ENCODE assay signal across 23 cellular contexts in the genomic region with DNA sequence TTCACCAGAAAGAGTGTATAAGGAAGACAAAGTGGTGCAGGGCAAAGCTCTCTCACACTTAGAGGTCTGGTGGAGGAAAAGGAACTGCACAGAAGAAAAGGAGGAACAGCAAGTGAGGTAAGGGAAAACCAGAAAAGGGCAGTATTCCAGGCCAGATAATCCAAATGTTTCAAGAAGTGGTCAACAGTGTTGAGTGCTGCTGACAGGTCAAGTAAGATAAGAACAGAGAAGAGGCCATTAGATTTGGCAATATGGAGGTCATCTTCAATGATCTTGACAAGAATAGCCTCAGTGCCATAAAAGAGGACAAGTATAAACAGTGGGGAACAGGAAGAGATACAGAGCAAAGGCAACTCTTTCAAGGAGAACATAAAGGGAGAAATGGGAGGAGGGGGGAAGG. TPM values are rescaled to one million over a fixed set of nuclear protein-coding genes. Genes with fewer than 3 reads are reported as not detected.
A peak's percentile ranks its signal among the peaks of the same experiment; 100 is the strongest.
DNase-seq lines count a peak whose midpoint lies in the region; ATAC-seq, FAIRE-seq and TF ChIP-seq lines count a peak whose summit lies in the region.
"Had no signal": no experiment of that assay in that cellular context is flagged by ENCODE, and none has a peak within 500 bp of the region (broad histone marks: within the 10 kb centered on the region; RNA-seq: fewer than 3 reads in every experiment).

No MANE protein-coding gene starts in this region.

- peak; percentile 77 for FAIRE-seq in K562 (lab: Jason Lieb, UNC)
- FAIRE-seq: A549, G401.6, GM12892, H1 had no signal

- H4K20me1 ChIP-seq in K562 (replicated peaks; ENCODE audit: control insufficient read depth, insufficient read depth, low read length) (no peaks in the 10 kb centered on the region), PC-9 (ENCODE audit: insufficient read depth) (no peaks in the 10 kb centered on the region)

- TF ChIP-seq EP300 in K562 (IDR thresholded peaks at IDR 0.05; ENCODE audit: low read length), result peak; percentile 53; the same call in 1 of the 2 replicates

- no peak for TF ChIP-seq CTCF in K562 (IDR thresholded peaks at IDR 0.05 in 2 of 3, conservative IDR thresholded peaks at IDR 0.05 in 1 of 3; ENCODE audit: insufficient read depth in 2 of 3, low read depth in 1 of 3, low read length in 3 of 3)
- TF ChIP-seq CTCF in PC-9 (conservative IDR thresholded peaks at IDR 0.05), result no peak

- H2AFZ ChIP-seq in K562 (ENCODE audit: low read depth, low read length) (0 out of 2 replicates have a peak overlapping the region, but pooled peaks have one; percentile 7), PC-9 (no peak overlapping the region)

- no peaks in the 10 kb centered on the region for H3K9me2 ChIP-seq in PC-9 (ENCODE audit: insufficient read depth)

- CTCF ChIA-PET in K562 (lab: Yijun Ruan, JAX; ENCODE audit: low intra/inter-chr PET ratio), result no interaction called here
- CTCF ChIA-PET in PC-9 (lab: Charles Lee), result no interaction called here

- H3K4me2 ChIP-seq in K562 (ENCODE audit: insufficient read depth, low read length), result no peak overlapping the region
- H3K4me2 ChIP-seq in PC-9, result no peak overlapping the region
- H3K4me2 ChIP-seq: A549 had no signal

- H3K27ac ChIP-seq in K562 (ENCODE audit: extremely low read depth, low read depth, low read length) (no peak overlapping the region), PC-9 (no peak overlapping the region)
- H3K27ac ChIP-seq: A549; BLaER1 treated with 17β-estradiol and CSF1 and Interleukin-3, amounts not matched to agents 10 nM and 100 nM had no signal

- H3K9me1 ChIP-seq in K562 (ENCODE audit: control insufficient read depth, insufficient read depth, low read length), result peaks cover 4% of the 10 kb centered on the region

- in situ Hi-C loops in K562 (cut with MboI), result no loop called here

- H3K79me2 ChIP-seq in K562 (ENCODE audit: control insufficient read depth, insufficient read depth, low read length), result peaks cover 17% of the 10 kb centered on the region; the same call in 2 of the 3 replicates
- no peaks in the 10 kb centered on the region for H3K79me2 ChIP-seq in PC-9 (ENCODE audit: low read depth)

- H3K27me3 ChIP-seq in K562 (ENCODE audit: control insufficient read depth in 2 of 2, insufficient read depth in 2 of 2, low read length in 2 of 2), result no peaks in the 10 kb centered on the region
- peaks cover 65% of the 10 kb centered on the region for H3K27me3 ChIP-seq in PC-9 (ENCODE audit: insufficient read depth, low read depth)
- H3K27me3 ChIP-seq: BE2C; BLaER1 treated with 17β-estradiol and CSF1 and Interleukin-3, amounts not matched to agents 10 nM and 100 nM had no signal

- peaks cover 7 to 29% of the 10 kb centered on the region in 2 experiments; a peak in 3 of 5 replicates for H3K4me1 ChIP-seq in K562 (replicated peaks in 1 of 2; ENCODE audit: control insufficient read depth in 2 of 2, insufficient read depth in 2 of 2, low read length in 2 of 2)
- no peaks in the 10 kb centered on the region for H3K4me1 ChIP-seq in PC-9 (replicated peaks; ENCODE audit: insufficient read depth)
- H3K4me1 ChIP-seq: A549, BE2C had no signal

- no peaks in the 10 kb centered on the region for H3K9me3 ChIP-seq in K562 (replicated peaks; ENCODE audit: control insufficient read depth, insufficient read depth, low read depth, low read length)
- no peaks in the 10 kb centered on the region for H3K9me3 ChIP-seq in PC-9 (ENCODE audit: insufficient read depth, low read depth)
- H3K9me3 ChIP-seq: A549, BE2C had no signal

- ATAC-seq in K562, result no peak
- ATAC-seq: A549 had no signal

- no peaks in the 10 kb centered on the region for H3K36me3 ChIP-seq in K562 (ENCODE audit: control insufficient read depth, insufficient read depth, low read length)
- H3K36me3 ChIP-seq in PC-9 (ENCODE audit: low read depth), result no peaks in the 10 kb centered on the region
- H3K36me3 ChIP-seq: BE2C had no signal

- H3K4me3 ChIP-seq in K562 (no peak overlapping the region), PC-9 (no peak overlapping the region)
- H3K4me3 ChIP-seq: A549; BLaER1 treated with 17β-estradiol and CSF1 and Interleukin-3, amounts not matched to agents 10 nM and 100 nM had no signal

- TF ChIP-seq RAD21 in K562 (CRISPR knock-in tag; conservative IDR thresholded peaks at IDR 0.05 in 1 of 2, IDR thresholded peaks at IDR 0.05 in 1 of 2), result no peak

- intact Hi-C loops in K562 (cut with micrococcal nuclease) (loop anchor here (5.0 kb wide), 1 partner anchor 66 kb away; no protein-coding TSS in a partner anchor), PC-9 (cut with micrococcal nuclease; ENCODE audit: unreplicated experiment) (no loop called here)

- no peak overlapping the region for H3K9ac ChIP-seq in K562 (ENCODE audit: insufficient read depth in 1 of 2, low read depth in 2 of 2, low read length in 2 of 2)
- H3K9ac ChIP-seq: BLaER1 treated with 17β-estradiol and CSF1 and Interleukin-3, amounts not matched to agents 10 nM and 100 nM had no signal

- no TSS peak for BruUV-seq in K562 (replicated peaks; lab: Mats Ljungman, UMichigan)
- BruUV-seq in PC-9 (replicated peaks; lab: Mats Ljungman, UMichigan), result no TSS peak

- POLR2A ChIA-PET in K562 (lab: Yijun Ruan, JAX), result interaction anchor here (1.0 to 1.3 kb wide), 3 partner anchors 9 to 13 kb away, joined by 3 to 5 read pairs (median 4); no protein-coding TSS in a partner anchor
- POLR2A ChIA-PET in PC-9 (lab: Charles Lee; ENCODE audit: unreplicated experiment), result no interaction called here

- no peak for TF ChIP-seq POLR2A in K562 (conservative IDR thresholded peaks at IDR 0.05)

- peak; percentile 23 for DNase-seq in SKM-1 treated with dmso at 0.1 percent for 144 hours (lab: John Stamatoyannopoulos, UW; ENCODE audit: unreplicated experiment)
- no peak for DNase-seq in SKM-1 (lab: John Stamatoyannopoulos, UW; ENCODE audit: unreplicated experiment)
- peak; percentile 46 for DNase-seq in MV-4-11 (lab: John Stamatoyannopoulos, UW)
- DNase-seq in K562 (ENCODE audit: extremely low read depth in 1 of 4, low spot score in 3 of 4), result peak in 1 of 4 experiments; percentile 22
- DNase-seq in PC-9, result no peak
- DNase-seq in CD1c-positive myeloid dendritic cell (ENCODE audit: extremely low spot score), result no peak
- DNase-seq: 8988T; ACHN; AML-193; BE2C; Calu3; CD4-positive, alpha-beta memory T cell; COR-L47; DMS79 treated with DMSO at 0.1 percent for 48 hours; H7; HCEC 1CT had no signal

- no peaks in the 10 kb centered on the region for H3F3A ChIP-seq in PC-9 (ENCODE audit: insufficient read depth, low read depth)

TF ChIP-seq in K562, 482 proteins besides CTCF, POLR2A, EP300 and RAD21 (continues in another document):
- TF ChIP-seq CBX8 (IDR thresholded peaks at IDR 0.05; ENCODE audit: borderline replicate concordance, extremely low read depth, low read depth, low read length, poor library complexity, severe bottlenecking) (no peak), NR2C2 (CRISPR knock-in tag; IDR thresholded peaks at IDR 0.05) (no peak), NR2C2 (tag; IDR thresholded peaks at IDR 0.05) (peak; percentile 47), MEF2D (tag; conservative IDR thresholded peaks at IDR 0.05; ENCODE audit: low read depth) (peak; percentile 63; the same call in 1 of the 2 replicates), BCOR (IDR thresholded peaks at IDR 0.05) (peak; percentile 65; the same call in 1 of the 2 replicates), ZNF184 (CRISPR knock-in tag; IDR thresholded peaks at IDR 0.05) (no peak), NBN (IDR thresholded peaks at IDR 0.05; ENCODE audit: low read depth) (peak; percentile 60; the same call in 1 of the 2 replicates), SOX6 (IDR thresholded peaks at IDR 0.05) (peak; percentile 72; the same call in 1 of the 2 replicates), FOXK2 (conservative IDR thresholded peaks at IDR 0.05 in 1 of 2, IDR thresholded peaks at IDR 0.05 in 1 of 2; ENCODE audit: low read depth in 2 of 2) (peak; percentile 55 to 61; a peak in 2 of 4 replicates), TCFL5 (CRISPR knock-in tag; conservative IDR thresholded peaks at IDR 0.05) (no peak)

RNA-seq across cellular contexts. Expression of a gene that starts 15.0 kb away (rescaled TPM):
- total RNA-seq in K562 (2011; cell fraction: chromatin; rRNA removed; ENCODE audit: low replicate concordance), result 39.1 and 60.6 TPM in 2 replicates
- total RNA-seq in K562 (2011; cell fraction: nucleolus; rRNA removed), result 38.0 and 48.7 TPM in 2 replicates
- 46.6 and 51.7 TPM in 2 replicates for total RNA-seq in K562 (2011; cell fraction: nucleoplasm; rRNA removed)
- total RNA-seq in K562 (2014; rRNA removed) (52.1 and 59.3 TPM in 2 replicates), K562 (2014; rRNA removed; fragmentation: Illumina TruSeq; extraction: Trizol) (18.1 and 19.1 TPM in 2 replicates), K562 (2015; rRNA removed; fragmentation: Illumina TruSeq; extraction: Trizol) (17.9 and 19.7 TPM in 2 replicates), K562 (2021) (59.6 and 63.0 TPM in 2 replicates), PC-9 (2021) (3.5 and 3.8 TPM in 2 replicates)
- polyA plus RNA-seq in K562 (2011; rRNA removed) (15.0 and 36.2 TPM in 2 replicates), K562 (2014; fragmentation: Illumina TruSeq; extraction: Trizol) (60.0 and 60.4 TPM in 2 replicates), K562 (2014; fragmentation: Nextera tagmentation; extraction: Ambion mirVana) (1 to 10 TPM; 3.5 to 4.0 TPM), K562 (2014; rRNA removed) (55.9 and 58.6 TPM in 2 replicates)
- 20.6 and 70.3 TPM in 2 replicates for polyA plus RNA-seq in K562 (2011; cell fraction: cytosol; rRNA removed)
- polyA plus RNA-seq in K562 (2011; cell fraction: nucleus; rRNA removed), result 23.5 and 81.6 TPM in 2 replicates
- polyA plus RNA-seq in K562 (2012), result 20.9 and 29.6 TPM in 2 replicates
- 17.1 and 65.5 TPM in 2 replicates for polyA minus RNA-seq in K562 (2011; rRNA and poly(A)+ RNA removed)
- 26.8 and 57.4 TPM in 2 replicates for polyA minus RNA-seq in K562 (2011; cell fraction: cytosol; rRNA and poly(A)+ RNA removed)
- polyA minus RNA-seq in K562 (2011; cell fraction: nucleus; rRNA and poly(A)+ RNA removed), result 12.8 and 32.0 TPM in 2 replicates

RNA-seq across cellular contexts. Expression of a gene that starts 37.4 kb away (rescaled TPM):
- total RNA-seq in K562 (2011; cell fraction: chromatin; rRNA removed; ENCODE audit: low replicate concordance), result not detected in 2 replicates
- not detected in 2 replicates for total RNA-seq in K562 (2011; cell fraction: nucleolus; rRNA removed)
- not detected in 2 replicates for total RNA-seq in K562 (2011; cell fraction: nucleoplasm; rRNA removed)
- total RNA-seq in K562 (2014; rRNA removed), result not detected in 2 replicates
- total RNA-seq in K562 (2014; rRNA removed; fragmentation: Illumina TruSeq; extraction: Trizol), result not detected in 2 replicates
- total RNA-seq in K562 (2015; rRNA removed; fragmentation: Illumina TruSeq; extraction: Trizol), result not detected in 2 replicates
- total RNA-seq in K562 (2021), result not detected in 2 replicates
- polyA plus RNA-seq in K562 (2011; rRNA removed), result not detected in 2 replicates
- polyA plus RNA-seq in K562 (2011; cell fraction: cytosol; rRNA removed), result not detected in 2 replicates
- polyA plus RNA-seq in K562 (2011; cell fraction: nucleus; rRNA removed), result not detected in 2 replicates
- polyA plus RNA-seq in K562 (2012), result not detected in 2 replicates
- polyA plus RNA-seq in K562 (2014; fragmentation: Illumina TruSeq; extraction: Trizol), result not detected in 2 replicates
- polyA plus RNA-seq in K562 (2014; fragmentation: Nextera tagmentation; extraction: Ambion mirVana), result not detected
- not detected in 2 replicates for polyA plus RNA-seq in K562 (2014; rRNA removed)
- not detected in 2 replicates for polyA minus RNA-seq in K562 (2011; rRNA and poly(A)+ RNA removed)
- polyA minus RNA-seq in K562 (2011; cell fraction: cytosol; rRNA and poly(A)+ RNA removed), result not detected in 2 replicates
- not detected in 2 replicates for polyA minus RNA-seq in K562 (2011; cell fraction: nucleus; rRNA and poly(A)+ RNA removed)
- not detected in 2 replicates for total RNA-seq in PC-9 (2021)
- total RNA-seq: Calu3; CD4-positive, alpha-beta memory T cell; Daoy; H1; H7 had no signal
- polyA plus RNA-seq: A549; CD14-positive monocyte; CD4-positive, alpha-beta memory T cell; H1 had no signal

Comparison
In these comparisons a context has a peak if more than half of its experiments do, and no peak if none do; other contexts are left out.
1. DNase-seq: peak in SKM-1 treated with dmso at 0.1 percent for 144 hours (single experiment) and MV-4-11 (single experiment); none in SKM-1 (single experiment), PC-9 (0 of 2) and CD1c-positive myeloid dendritic cell (single experiment).